In the genomic region with DNA sequence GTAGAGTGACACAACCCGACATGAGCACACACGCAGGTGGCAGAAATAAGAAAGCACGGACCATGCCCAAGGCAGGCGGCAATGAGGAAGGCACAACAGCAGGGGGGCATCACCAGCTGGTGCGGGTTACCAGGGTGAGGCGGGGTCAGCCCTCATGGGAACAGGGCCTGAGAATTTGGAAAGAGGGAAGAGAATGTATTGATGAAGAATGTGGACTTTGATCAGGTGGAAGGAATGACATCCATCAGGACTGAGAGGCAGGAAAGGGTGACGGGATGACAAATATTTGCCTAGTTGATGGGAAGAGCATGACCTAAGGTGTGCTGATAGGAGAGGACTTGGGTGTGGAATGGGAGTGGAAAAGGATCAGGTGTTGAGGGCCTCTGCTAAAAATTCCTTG, we compare ENCODE assay signal across 16 cellular contexts.
"Had no signal": no experiment of that assay in that cellular context is flagged by ENCODE, and none has a peak within 500 bp of the region (broad histone marks: within the 10 kb centered on the region; RNA-seq: fewer than 3 reads in every experiment).

No MANE protein-coding gene starts in this region.

- H3K4me3 ChIP-seq: body of pancreas, dorsolateral prefrontal cortex, thoracic aorta had no signal

- H3K27ac Mint-ChIP-seq: activated CD4-positive, alpha-beta memory T cell treated with anti-CD3 and anti-CD28 coated beads, Interleukin-2, amount 10 ng/mL, durations not matched to agents 7 days and 5 days; activated CD8-positive, alpha-beta memory T cell treated with anti-CD3 and anti-CD28 coated beads, Interleukin-2, amount 10 ng/mL, durations not matched to agents 7 days and 5 days; activated naive CD8-positive, alpha-beta T cell treated with anti-CD3 and anti-CD28 coated beads, Interleukin-2, amount 10 ng/mL, durations not matched to agents 7 days and 5 days had no signal

- H3K9me3 Mint-ChIP-seq: activated CD4-positive, alpha-beta memory T cell treated with anti-CD3 and anti-CD28 coated beads, Interleukin-2, amount 10 ng/mL, durations not matched to agents 7 days and 5 days; activated naive CD8-positive, alpha-beta T cell treated with anti-CD3 and anti-CD28 coated beads, Interleukin-2, amount 10 ng/mL, durations not matched to agents 7 days and 5 days had no signal

- H3K4me3 Mint-ChIP-seq: activated CD4-positive, alpha-beta memory T cell treated with anti-CD3 and anti-CD28 coated beads, Interleukin-2, amount 10 ng/mL, durations not matched to agents 7 days and 5 days; activated CD8-positive, alpha-beta memory T cell treated with anti-CD3 and anti-CD28 coated beads, Interleukin-2, amount 10 ng/mL, durations not matched to agents 7 days and 5 days; activated naive CD8-positive, alpha-beta T cell treated with anti-CD3 and anti-CD28 coated beads, Interleukin-2, amount 10 ng/mL, durations not matched to agents 7 days and 5 days had no signal

- DNase-seq: activated CD4-positive, alpha-beta memory T cell treated with anti-CD3 and anti-CD28 coated beads, Interleukin-2, amount 10 ng/mL, durations not matched to agents 7 days and 5 days; activated CD4-positive, alpha-beta T cell treated with anti-CD3 and anti-CD28 coated beads for 4 hours; activated CD8-positive, alpha-beta memory T cell treated with anti-CD3 and anti-CD28 coated beads, Interleukin-2, amount 10 ng/mL, durations not matched to agents 7 days and 5 days; activated naive CD4-positive, alpha-beta T cell; activated naive CD8-positive, alpha-beta T cell treated with anti-CD3 and anti-CD28 coated beads, Interleukin-2, amount 10 ng/mL, durations not matched to agents 7 days and 5 days; amygdala; body of pancreas; caudate nucleus; dorsolateral prefrontal cortex; foreskin fibroblast; hippocampal formation; left cardiac atrium; midbrain; stimulated activated CD4-positive, alpha-beta T cell treated with anti-CD3 and anti-CD28 coated beads, Interleukin-4, amount 100 ng/mL, for 1 hour had no signal

- H3K27me3 ChIP-seq: body of pancreas, dorsolateral prefrontal cortex had no signal

- H3K27me3 Mint-ChIP-seq: activated CD4-positive, alpha-beta memory T cell treated with anti-CD3 and anti-CD28 coated beads, Interleukin-2, amount 10 ng/mL, durations not matched to agents 7 days and 5 days; activated CD8-positive, alpha-beta memory T cell treated with anti-CD3 and anti-CD28 coated beads, Interleukin-2, amount 10 ng/mL, durations not matched to agents 7 days and 5 days; activated naive CD8-positive, alpha-beta T cell treated with anti-CD3 and anti-CD28 coated beads, Interleukin-2, amount 10 ng/mL, durations not matched to agents 7 days and 5 days had no signal

- H3K36me3 ChIP-seq: thoracic aorta had no signal

- H3K9me3 ChIP-seq: body of pancreas, thoracic aorta had no signal

- H3K27ac ChIP-seq: body of pancreas, dorsolateral prefrontal cortex, epithelial cell of prostate, thoracic aorta had no signal

- ATAC-seq: activated CD8-positive, alpha-beta memory T cell treated with anti-CD3 and anti-CD28 coated beads, Interleukin-2, amount 10 ng/mL, durations not matched to agents 7 days and 5 days; body of pancreas; left cardiac atrium had no signal
